2 cellular contexts compared by ENCODE assay signal in the genomic region with DNA sequence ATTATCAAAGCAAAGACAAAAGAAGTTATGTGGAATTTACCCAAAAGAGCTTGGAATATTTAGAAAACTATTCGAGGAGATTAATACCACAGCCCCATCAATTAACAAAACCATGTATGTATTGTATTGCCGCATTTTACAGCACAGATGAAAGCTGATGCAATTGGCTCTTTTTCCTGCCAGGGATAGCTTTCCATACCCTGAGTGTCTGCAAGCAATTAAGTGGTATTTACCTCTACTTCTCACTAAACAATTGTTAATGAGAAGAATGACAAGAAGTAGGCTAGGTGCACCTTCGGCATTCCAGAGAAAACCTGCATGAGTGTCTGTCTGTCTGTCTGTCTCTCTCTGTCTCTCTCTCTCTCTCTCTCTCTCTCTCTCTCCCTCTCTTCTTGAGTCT.
TF ChIP-seq lines count a peak whose summit lies in the region.

No MANE protein-coding gene starts in this region.

TF ChIP-seq in HEK293, 187 proteins besides CTCF, POLR2A, EP300 and RAD21:
- peak; percentile 35; the same call in 1 of the 2 replicates for TF ChIP-seq ZNF596 (tag by site-specific recombination; IDR thresholded peaks at IDR 0.05)
- no peak for TF ChIP-seq ZNF24 (tag by site-specific recombination; IDR thresholded peaks at IDR 0.05)
TF ChIP-seq in HEK293: peak in this region for 1.

TF ChIP-seq in H1, 55 proteins besides CTCF, POLR2A, EP300 and RAD21:
- TF ChIP-seq CEBPB (IDR thresholded peaks at IDR 0.05; ENCODE audit: low read depth, low read length) = peak; percentile 9; the same call in 1 of the 2 replicates
- TF ChIP-seq JUND (IDR thresholded peaks at IDR 0.05; ENCODE audit: low read length) = 0 out of 2 replicates have a peak, but pooled peaks have one; percentile 46
- TF ChIP-seq CREB1 (IDR thresholded peaks at IDR 0.05) = no peak
